In genomic region chr15:92887869-92888268, GRCh38 we compare ENCODE assay signal across 11 cellular contexts. TPM values are rescaled to one million over a fixed set of nuclear protein-coding genes. Genes with fewer than 3 reads are reported as not detected.
A peak's percentile ranks its signal among the peaks of the same experiment; 100 is the strongest.
DNase-seq lines count a peak whose midpoint lies in the region; ATAC-seq lines count a peak whose summit lies in the region.
"Had no signal": no experiment of that assay in that cellular context is flagged by ENCODE, and none has a peak within 500 bp of the region (broad histone marks: within the 10 kb centered on the region; RNA-seq: fewer than 3 reads in every experiment).

No MANE protein-coding gene starts in this region.

- H3K27me3 Mint-ChIP-seq in T-helper 1 cell treated with Interleukin-12 subunit alpha and Interleukin-12 subunit beta and Interleukin-4 antibody, amounts not matched to agents 30 μg/mL and 1 μg/mL, for 36 hours (ENCODE audit: low read depth), result no peaks in the 10 kb centered on the region
- no peaks in the 10 kb centered on the region for H3K27me3 Mint-ChIP-seq in activated naive CD8-positive, alpha-beta T cell
- H3K27me3 Mint-ChIP-seq in stimulated activated naive CD8-positive, alpha-beta T cell treated with anti-CD3 and anti-CD28 coated beads, Interleukin-15, amount 100 ng/mL, for 72 hours, result no peaks in the 10 kb centered on the region

- 31% methylated on average over 3 of the region's 3 CpGs for WGBS in right cardiac atrium

- H3K4me1 Mint-ChIP-seq in T-helper 1 cell treated with Interleukin-12 subunit alpha and Interleukin-12 subunit beta and Interleukin-4 antibody, amounts not matched to agents 30 μg/mL and 1 μg/mL, for 36 hours (ENCODE audit: low read depth), result peaks cover 53% of the 10 kb centered on the region
- peaks cover 66% of the 10 kb centered on the region for H3K4me1 Mint-ChIP-seq in activated naive CD8-positive, alpha-beta T cell (ENCODE audit: low read depth)
- H3K4me1 Mint-ChIP-seq in stimulated activated naive CD8-positive, alpha-beta T cell treated with anti-CD3 and anti-CD28 coated beads, Interleukin-15, amount 100 ng/mL, for 72 hours, result peaks cover 45% of the 10 kb centered on the region

- ATAC-seq in right cardiac atrium (no peak), HG02798 (IDR thresholded peaks at IDR 0.05; ENCODE audit: poor library complexity, unreplicated experiment) (no peak)
- no peak for ATAC-seq in stimulated activated naive CD8-positive, alpha-beta T cell treated with anti-CD3 and anti-CD28 coated beads, Interleukin-15, amount 100 ng/mL, for 72 hours
- ATAC-seq: PC-3 had no signal

- H3K4me3 ChIP-seq in right cardiac atrium (ENCODE audit: low read length), result peak overlapping the region; percentile 48

- H3K27me3 ChIP-seq in right cardiac atrium (ENCODE audit: control insufficient read depth, insufficient read depth), result no peaks in the 10 kb centered on the region

- peaks cover 4% of the 10 kb centered on the region for H3K4me1 ChIP-seq in right cardiac atrium (ENCODE audit: control insufficient read depth, insufficient read depth, low read length)

- DNase-seq in T-helper 1 cell, result no peak
- no peak for DNase-seq in right cardiac atrium
- no peak for DNase-seq in stimulated activated naive CD8-positive, alpha-beta T cell treated with anti-CD3 and anti-CD28 coated beads, Interleukin-15, amount 100 ng/mL, for 72 hours
- DNase-seq in AG08395 (ENCODE audit: low spot score), result no peak
- DNase-seq in SHP77 treated with DMSO at 0.1 percent for 48 hours (lab: John Stamatoyannopoulos, UW), result no peak
- DNase-seq: effector CD4-positive, alpha-beta T cell; mesendoderm; PC-3 had no signal

- H3K4me3 Mint-ChIP-seq in T-helper 1 cell treated with Interleukin-12 subunit alpha and Interleukin-12 subunit beta and Interleukin-4 antibody, amounts not matched to agents 30 μg/mL and 1 μg/mL, for 36 hours, result peak overlapping the region; percentile 62
- H3K4me3 Mint-ChIP-seq in activated naive CD8-positive, alpha-beta T cell, result peak overlapping the region; percentile 79
- H3K4me3 Mint-ChIP-seq in stimulated activated naive CD8-positive, alpha-beta T cell treated with anti-CD3 and anti-CD28 coated beads, Interleukin-15, amount 100 ng/mL, for 72 hours, result peak overlapping the region; percentile 53 to 81

- intact Hi-C loops in right cardiac atrium (cut with DNase I), result loop anchor here in 1 of 4 donors (5.0 kb wide), 1 partner anchor 76 kb away; no protein-coding TSS in a partner anchor

- H3K36me3 Mint-ChIP-seq in T-helper 1 cell treated with Interleukin-12 subunit alpha and Interleukin-12 subunit beta and Interleukin-4 antibody, amounts not matched to agents 30 μg/mL and 1 μg/mL, for 36 hours (ENCODE audit: low read depth), result peaks cover 72% of the 10 kb centered on the region
- peaks cover 35% of the 10 kb centered on the region for H3K36me3 Mint-ChIP-seq in activated naive CD8-positive, alpha-beta T cell

- H3K27ac Mint-ChIP-seq in T-helper 1 cell treated with Interleukin-12 subunit alpha and Interleukin-12 subunit beta and Interleukin-4 antibody, amounts not matched to agents 30 μg/mL and 1 μg/mL, for 36 hours, result peak overlapping the region; percentile 67
- peak overlapping the region; percentile 87 for H3K27ac Mint-ChIP-seq in activated naive CD8-positive, alpha-beta T cell
- H3K27ac Mint-ChIP-seq in stimulated activated naive CD8-positive, alpha-beta T cell treated with anti-CD3 and anti-CD28 coated beads, Interleukin-15, amount 100 ng/mL, for 72 hours, result peak overlapping the region in 1 of 2 donors; percentile 69

- no peaks in the 10 kb centered on the region for H3K9me3 ChIP-seq in right cardiac atrium (ENCODE audit: control insufficient read depth, low read length)

- no peaks in the 10 kb centered on the region for H3K9me3 Mint-ChIP-seq in T-helper 1 cell treated with Interleukin-12 subunit alpha and Interleukin-12 subunit beta and Interleukin-4 antibody, amounts not matched to agents 30 μg/mL and 1 μg/mL, for 36 hours
- no peaks in the 10 kb centered on the region for H3K9me3 Mint-ChIP-seq in activated naive CD8-positive, alpha-beta T cell (ENCODE audit: low read depth)
- no peaks in the 10 kb centered on the region for H3K9me3 Mint-ChIP-seq in stimulated activated naive CD8-positive, alpha-beta T cell treated with anti-CD3 and anti-CD28 coated beads, Interleukin-15, amount 100 ng/mL, for 72 hours

- H3K27ac ChIP-seq in right cardiac atrium (ENCODE audit: low read length), result no peak overlapping the region

RNA-seq across cellular contexts. Expression of gene CHD2, which starts 12.3 kb away (rescaled TPM):
- 10 to 100 TPM; 62.7 to 83.6 (median 65.1) TPM for total RNA-seq in right cardiac atrium
- 28.4 TPM for polyA plus RNA-seq in right cardiac atrium
